ENCODE assay signal across 16 cellular contexts in genomic region chr15:61049934-61050333, GRCh38.
DNase-seq lines count a peak whose midpoint lies in the region; ATAC-seq, FAIRE-seq and TF ChIP-seq lines count a peak whose summit lies in the region.
"Had no signal": no experiment of that assay in that cellular context is flagged by ENCODE, and none has a peak within 500 bp of the region (broad histone marks: within the 10 kb centered on the region; RNA-seq: fewer than 3 reads in every experiment).

No MANE protein-coding gene starts in this region.

- peak overlapping the region; percentile 82 for H3K27ac Mint-ChIP-seq in osteocyte (ENCODE audit: unreplicated experiment)
- H3K27ac Mint-ChIP-seq: IgD-negative memory B cell; stimulated activated naive CD8-positive, alpha-beta T cell treated with anti-CD3 and anti-CD28 coated beads, Interleukin-15, Interleukin-2, amounts not matched to agents 100 ng/mL and 50 ng/mL, for 24 hours had no signal

- H3K36me3 Mint-ChIP-seq in osteocyte (ENCODE audit: unreplicated experiment), result no peaks in the 10 kb centered on the region
- H3K36me3 Mint-ChIP-seq: IgD-negative memory B cell had no signal

- TF ChIP-seq CTCF in bronchial epithelial cell (IDR thresholded peaks at IDR 0.05; ENCODE audit: insufficient read depth, low read length, severe bottlenecking) (no peak), osteocyte (IDR thresholded peaks at IDR 0.05) (no peak)

- no peaks in the 10 kb centered on the region for H3K9me3 Mint-ChIP-seq in osteocyte (ENCODE audit: unreplicated experiment)
- H3K9me3 Mint-ChIP-seq: stimulated activated naive CD8-positive, alpha-beta T cell treated with anti-CD3 and anti-CD28 coated beads, Interleukin-15, Interleukin-2, amounts not matched to agents 100 ng/mL and 50 ng/mL, for 24 hours had no signal

- no peaks in the 10 kb centered on the region for H3K27me3 ChIP-seq in bronchial epithelial cell (ENCODE audit: control insufficient read depth, insufficient read depth, low read length)

- no peak overlapping the region for H3K4me3 Mint-ChIP-seq in osteocyte (ENCODE audit: unreplicated experiment)
- H3K4me3 Mint-ChIP-seq: IgD-negative memory B cell; stimulated activated naive CD8-positive, alpha-beta T cell treated with anti-CD3 and anti-CD28 coated beads, Interleukin-15, Interleukin-2, amounts not matched to agents 100 ng/mL and 50 ng/mL, for 24 hours had no signal

- DNase-seq in Daoy (ENCODE audit: low read depth) (peak; percentile 71), LHCN-M2 (ENCODE audit: low read depth) (peak; percentile 70), bronchial epithelial cell (ENCODE audit: low read depth) (peak; percentile 43), osteocyte (ENCODE audit: extremely low spot score, unreplicated experiment) (no peak), GM12892 (ENCODE audit: insufficient read length) (no peak), NCI-H2171 (lab: John Stamatoyannopoulos, UW) (no peak)
- no peak for DNase-seq in stimulated activated CD4-positive, alpha-beta T cell treated with anti-CD3 and anti-CD28 coated beads, Interleukin-2, amount 100 ng/mL, for 24 hours
- DNase-seq: activated CD4-positive, alpha-beta T cell treated with anti-CD3 and anti-CD28 coated beads, Interleukin-2, amount 50 U/mL, for 48 hours; activated gamma-delta T cell treated with Interleukin-2 at 50 U/mL for 16 hours; cortex of kidney; lower lobe of right lung; NCI-H1694; stimulated activated CD4-positive, alpha-beta T cell treated with anti-CD3 and anti-CD28 coated beads, Interleukin-4, amount 100 ng/mL, for 24 hours had no signal

- FAIRE-seq in bronchial epithelial cell (lab: Jason Lieb, UNC), result no peak
- no peak for FAIRE-seq in GM12892 (lab: Jason Lieb, UNC)

- no peak for TF ChIP-seq POLR2A in GM12892 (IDR thresholded peaks at IDR 0.05; ENCODE audit: low read depth, low read length)

- no peak overlapping the region for H3K4me3 ChIP-seq in bronchial epithelial cell (ENCODE audit: low read depth, low read length)
- H3K4me3 ChIP-seq: lower lobe of right lung had no signal

- no peaks in the 10 kb centered on the region for H3K36me3 ChIP-seq in bronchial epithelial cell (ENCODE audit: control insufficient read depth, insufficient read depth, low read length)
- H3K36me3 ChIP-seq: lower lobe of right lung had no signal

- peaks cover 53% of the 10 kb centered on the region for H3K4me1 Mint-ChIP-seq in osteocyte (ENCODE audit: unreplicated experiment)

- H3K27me3 Mint-ChIP-seq in osteocyte (ENCODE audit: unreplicated experiment), result no peaks in the 10 kb centered on the region

- ATAC-seq in HG02973 (IDR thresholded peaks at IDR 0.05; ENCODE audit: unreplicated experiment), result no peak
- ATAC-seq: lower lobe of right lung had no signal

Comparison
In these comparisons a context has a peak if more than half of its experiments do, and no peak if none do; other contexts are left out.
1. DNase-seq: peak in Daoy (single experiment), LHCN-M2 (single experiment) and bronchial epithelial cell (single experiment); none in osteocyte (single experiment), stimulated activated CD4-positive, alpha-beta T cell treated with anti-CD3 and anti-CD28 coated beads, Interleukin-2, amount 100 ng/mL, for 24 hours (0 of 2), GM12892 (single experiment) and NCI-H2171 (single experiment).